In the genomic region with DNA sequence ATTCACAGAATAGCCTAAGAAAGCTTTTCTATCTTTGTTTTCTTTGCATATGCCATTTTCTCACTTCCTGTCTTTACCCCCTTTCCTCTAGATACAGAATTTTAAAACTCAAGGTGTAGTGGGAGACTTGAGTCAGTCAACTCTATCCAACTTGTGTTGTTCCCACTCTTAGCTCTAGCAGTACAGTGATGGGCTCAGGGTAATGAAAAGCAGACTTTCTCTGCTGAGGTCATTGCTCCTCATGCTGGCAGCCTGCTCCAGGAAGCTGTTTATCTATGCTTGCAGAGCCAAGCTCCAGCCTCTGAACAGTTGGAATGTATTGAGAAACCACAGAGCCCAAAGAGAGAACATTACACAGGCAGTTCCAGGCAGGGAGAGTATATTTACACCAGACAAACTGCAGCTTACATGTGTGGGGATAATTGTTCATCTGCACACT, we compare ENCODE assay signal across 8 cellular contexts.
DNase-seq lines count a peak whose midpoint lies in the region; ATAC-seq and TF ChIP-seq lines count a peak whose summit lies in the region.

No MANE protein-coding gene starts in this region.

- H3K27me3 ChIP-seq in layer of hippocampus (ENCODE audit: control insufficient read depth, insufficient read depth, low read length), result no peaks in the 10 kb centered on the region
- no peaks in the 10 kb centered on the region for H3K27me3 ChIP-seq in tibial nerve

- H3K9me3 ChIP-seq in tibial nerve, result no peaks in the 10 kb centered on the region

- H3K4me1 ChIP-seq in tibial nerve, result peaks cover 0 to 39% (median 19%) of the 10 kb centered on the region in 4 donors

- no peaks in the 10 kb centered on the region for H3K36me3 ChIP-seq in tibial nerve

- H3K4me3 ChIP-seq in tibial nerve, result no peak overlapping the region

- TF ChIP-seq EP300 in tibial nerve (IDR thresholded peaks at IDR 0.05), result peak in 1 of 2 donors; percentile 79

- H3K27me3 Mint-ChIP-seq in glutamatergic neuron (ENCODE audit: unreplicated experiment), result no peaks in the 10 kb centered on the region

- H3K4me3 Mint-ChIP-seq in glutamatergic neuron (ENCODE audit: unreplicated experiment), result no peak overlapping the region

- H3K9me3 Mint-ChIP-seq in glutamatergic neuron (ENCODE audit: unreplicated experiment), result peaks cover 2% of the 10 kb centered on the region

- H3K4me1 Mint-ChIP-seq in glutamatergic neuron (ENCODE audit: low read depth, unreplicated experiment), result peaks cover 5% of the 10 kb centered on the region

- no peak for TF ChIP-seq CTCF in tibial nerve (IDR thresholded peaks at IDR 0.05)
- TF ChIP-seq CTCF in glutamatergic neuron (IDR thresholded peaks at IDR 0.05; ENCODE audit: partially characterized antibody, unreplicated experiment), result no peak

- no peak overlapping the region for H3K27ac Mint-ChIP-seq in glutamatergic neuron (ENCODE audit: unreplicated experiment)

- DNase-seq in NCI-H82 (lab: John Stamatoyannopoulos, UW) (peak; percentile 59), NCI-H82 treated with DMSO at 0.1 percent for 48 hours (lab: John Stamatoyannopoulos, UW; ENCODE audit: unreplicated experiment) (no peak), NCI-H526 treated with DMSO at 0.1 percent for 48 hours (lab: John Stamatoyannopoulos, UW) (peak; percentile 34), caudate nucleus (lab: John Stamatoyannopoulos, UW) (peak in 49 of 61 donors; percentile 3 to 87 (median 29)), tibial nerve (ENCODE audit: low spot score in 2 of 2) (peak; percentile 65 to 80), glutamatergic neuron (no peak)

- H3K27ac ChIP-seq in caudate nucleus (ENCODE audit: low read depth, low read length), result peak overlapping the region; percentile 54
- H3K27ac ChIP-seq in layer of hippocampus (ENCODE audit: low read depth, low read length), result peak overlapping the region; percentile 75
- H3K27ac ChIP-seq in tibial nerve, result peak overlapping the region in 3 of 4 donors; percentile 6 to 64 (median 52)

- H3K36me3 Mint-ChIP-seq in glutamatergic neuron (ENCODE audit: unreplicated experiment), result no peaks in the 10 kb centered on the region

- ATAC-seq in GM18870 (IDR thresholded peaks at IDR 0.05; ENCODE audit: unreplicated experiment), result no peak

- no peak for TF ChIP-seq POLR2A in tibial nerve (IDR thresholded peaks at IDR 0.05)

Comparison
In these comparisons a context has a peak if more than half of its experiments do, and no peak if none do; other contexts are left out.
1. DNase-seq: peak in NCI-H82 (single experiment), NCI-H526 treated with DMSO at 0.1 percent for 48 hours (single experiment), caudate nucleus (49 of 61) and tibial nerve (2 of 2); none in NCI-H82 treated with DMSO at 0.1 percent for 48 hours (single experiment) and glutamatergic neuron (single experiment).
2. Peak in every context shown above with its lines, with median percentiles within 50 percentile points of each other: H3K27ac ChIP-seq.